ENCODE assay signal across 13 cellular contexts in the genomic region with DNA sequence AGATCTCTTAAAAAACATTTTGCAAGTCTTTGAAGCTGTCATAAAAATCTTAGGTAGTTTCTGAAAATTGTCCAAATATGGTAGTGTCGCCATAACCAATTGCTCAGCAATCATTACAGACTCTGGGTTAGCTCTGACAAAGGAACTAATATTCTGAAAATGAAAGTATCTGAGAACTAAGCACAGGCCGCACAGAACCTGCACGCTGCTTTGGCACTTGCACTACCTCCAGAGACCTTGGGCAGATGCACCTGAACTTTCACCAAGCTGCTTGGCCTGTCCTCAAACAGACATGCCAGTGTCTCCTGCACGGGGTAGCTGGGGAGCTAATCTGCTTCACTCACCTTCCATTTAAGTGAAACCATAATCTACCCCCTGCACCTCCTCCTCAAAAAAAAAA.
DNase-seq lines count a peak whose midpoint lies in the region; ATAC-seq, FAIRE-seq and TF ChIP-seq lines count a peak whose summit lies in the region.
"Had no signal": no experiment of that assay in that cellular context is flagged by ENCODE, and none has a peak within 500 bp of the region (broad histone marks: within the 10 kb centered on the region; RNA-seq: fewer than 3 reads in every experiment).

No MANE protein-coding gene starts in this region.

- ATAC-seq in GM21528 (IDR thresholded peaks at IDR 0.05; ENCODE audit: low FRiP score, unreplicated experiment) (peak; percentile 42), mucosa of descending colon (peak; percentile 48), gastroesophageal sphincter (no peak)
- ATAC-seq: K562 had no signal

- H3K4me3 ChIP-seq in mucosa of descending colon = no peak overlapping the region
- H3K4me3 ChIP-seq in gastroesophageal sphincter = no peak overlapping the region
- H3K4me3 ChIP-seq: K562, SK-N-MC had no signal

- no peaks in the 10 kb centered on the region for H3K36me3 ChIP-seq in mucosa of descending colon (ENCODE audit: low read depth)
- H3K36me3 ChIP-seq in gastroesophageal sphincter = no peaks in the 10 kb centered on the region

- H3K9me3 ChIP-seq in mucosa of descending colon (no peaks in the 10 kb centered on the region), gastroesophageal sphincter (no peaks in the 10 kb centered on the region)

- WGBS in gastroesophageal sphincter (ENCODE audit: low coverage in 1 of 2), 2 donors = 88 to 93% methylated on average over 4 of the region's 4 CpGs

- H3K4me1 ChIP-seq in mucosa of descending colon (ENCODE audit: low read depth) = peaks cover 11% of the 10 kb centered on the region
- peaks cover 0 to 11% (median 3%) of the 10 kb centered on the region in 3 donors for H3K4me1 ChIP-seq in gastroesophageal sphincter

- peaks cover 5% of the 10 kb centered on the region for H3K36me3 Mint-ChIP-seq in activated CD4-positive, alpha-beta T cell treated with anti-CD3 and anti-CD28 coated beads, Interleukin-2, amount 10 ng/mL, durations not matched to agents 24 days and 14 days (ENCODE audit: low read depth)

- peaks cover 4% of the 10 kb centered on the region for H3K9me3 Mint-ChIP-seq in activated CD4-positive, alpha-beta T cell treated with anti-CD3 and anti-CD28 coated beads, Interleukin-2, amount 10 ng/mL, durations not matched to agents 24 days and 14 days
- H3K9me3 Mint-ChIP-seq: H9 had no signal

- no peaks in the 10 kb centered on the region for H3K27me3 ChIP-seq in gastroesophageal sphincter

- H3K4me1 Mint-ChIP-seq in activated CD4-positive, alpha-beta T cell treated with anti-CD3 and anti-CD28 coated beads, Interleukin-2, amount 10 ng/mL, durations not matched to agents 24 days and 14 days = peaks cover 72% of the 10 kb centered on the region

- TF ChIP-seq CTCF in mucosa of descending colon (IDR thresholded peaks at IDR 0.05) (no peak), gastroesophageal sphincter (IDR thresholded peaks at IDR 0.05) (no peak)

- DNase-seq in GM18507 (ENCODE audit: extremely low spot score, insufficient read length, low read depth) (no peak), mucosa of descending colon (peak in 1 of 3 donors; percentile 23), SW480 (ENCODE audit: low spot score) (no peak), NCI-H128 (lab: John Stamatoyannopoulos, UW; ENCODE audit: unreplicated experiment) (no peak)
- peak; percentile 76 for DNase-seq in activated CD4-positive, alpha-beta T cell treated with anti-CD3 and anti-CD28 coated beads, Interleukin-2, amount 10 ng/mL, durations not matched to agents 24 days and 14 days
- DNase-seq: amygdala, H9, NCI-H1930 had no signal

- no peak overlapping the region for H3K27ac Mint-ChIP-seq in activated CD4-positive, alpha-beta T cell treated with anti-CD3 and anti-CD28 coated beads, Interleukin-2, amount 10 ng/mL, durations not matched to agents 24 days and 14 days
- H3K27ac Mint-ChIP-seq: CD14-positive monocyte, H9 had no signal

- intact Hi-C loops in activated CD4-positive, alpha-beta T cell treated with anti-CD3 and anti-CD28 coated beads, Interleukin-2, amount 10 ng/mL, durations not matched to agents 24 days and 14 days (cut with micrococcal nuclease) = no loop called here
- intact Hi-C loops in mucosa of descending colon (cut with DNase I, micrococcal nuclease) = no loop called here

- H3K4me3 Mint-ChIP-seq in activated CD4-positive, alpha-beta T cell treated with anti-CD3 and anti-CD28 coated beads, Interleukin-2, amount 10 ng/mL, durations not matched to agents 24 days and 14 days = peak overlapping the region; percentile 18
- H3K4me3 Mint-ChIP-seq: CD14-positive monocyte, H9 had no signal

- no peak for TF ChIP-seq EP300 in gastroesophageal sphincter (IDR thresholded peaks at IDR 0.05)

- TF ChIP-seq POLR2A in gastroesophageal sphincter (IDR thresholded peaks at IDR 0.05) = no peak

- FAIRE-seq in GM18507 (lab: Jason Lieb, UNC) = peak; percentile 64
- FAIRE-seq: K562 had no signal

- no peak overlapping the region for H3K27ac ChIP-seq in gastroesophageal sphincter
- H3K27ac ChIP-seq: SK-N-MC had no signal

- peaks cover 10% of the 10 kb centered on the region for H3K27me3 Mint-ChIP-seq in activated CD4-positive, alpha-beta T cell treated with anti-CD3 and anti-CD28 coated beads, Interleukin-2, amount 10 ng/mL, durations not matched to agents 24 days and 14 days
